In the genomic region with DNA sequence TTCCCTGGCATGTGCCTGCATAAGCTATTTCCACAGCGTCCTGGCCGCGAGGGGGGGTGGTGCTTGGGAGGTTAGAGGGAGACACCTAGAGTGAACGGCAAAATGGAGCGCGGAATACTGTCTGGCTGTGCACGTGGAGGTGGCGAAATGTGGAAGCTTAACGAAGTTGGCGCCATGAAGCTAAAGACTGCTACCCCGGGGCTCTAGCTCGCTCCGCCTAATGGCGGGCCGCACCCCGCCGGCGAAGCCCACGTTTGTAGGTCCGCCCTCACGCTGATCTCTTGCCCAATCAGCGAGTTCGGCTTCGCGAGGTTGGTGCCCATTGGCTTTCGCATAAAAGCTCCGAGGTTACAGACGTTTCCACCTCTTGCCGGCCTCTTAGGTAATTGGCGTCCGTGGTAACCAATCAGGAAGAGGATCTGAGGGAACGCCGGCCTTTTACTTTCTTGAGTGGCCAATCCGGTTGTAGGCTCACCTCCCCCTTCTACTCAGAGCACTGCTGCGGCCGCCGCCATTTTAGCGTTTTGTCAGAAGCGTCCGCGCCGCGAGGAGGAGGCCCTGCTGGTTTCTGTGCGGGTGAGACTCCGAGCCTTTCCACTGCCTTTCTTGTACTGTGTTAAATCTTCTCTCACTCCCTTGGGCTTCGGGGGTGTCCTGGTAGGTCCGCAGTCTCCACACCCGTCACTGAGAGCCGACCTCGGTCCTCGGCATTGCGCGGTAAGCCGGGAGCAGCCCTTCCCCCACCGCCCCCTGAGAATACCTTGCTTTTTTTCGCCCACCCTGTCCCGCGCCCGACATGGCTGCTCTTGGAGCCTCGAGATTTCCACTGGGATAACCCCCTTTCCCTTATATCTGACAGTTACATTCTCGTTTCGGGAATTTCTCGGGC, we compare ENCODE assay signal across 8 cellular contexts. TPM values are rescaled to one million over a fixed set of nuclear protein-coding genes. Genes with fewer than 3 reads are reported as not detected.
A peak's percentile ranks its signal among the peaks of the same experiment; 100 is the strongest.
DNase-seq lines count a peak whose midpoint lies in the region; ATAC-seq, FAIRE-seq and TF ChIP-seq lines count a peak whose summit lies in the region.

A gene with protein sequence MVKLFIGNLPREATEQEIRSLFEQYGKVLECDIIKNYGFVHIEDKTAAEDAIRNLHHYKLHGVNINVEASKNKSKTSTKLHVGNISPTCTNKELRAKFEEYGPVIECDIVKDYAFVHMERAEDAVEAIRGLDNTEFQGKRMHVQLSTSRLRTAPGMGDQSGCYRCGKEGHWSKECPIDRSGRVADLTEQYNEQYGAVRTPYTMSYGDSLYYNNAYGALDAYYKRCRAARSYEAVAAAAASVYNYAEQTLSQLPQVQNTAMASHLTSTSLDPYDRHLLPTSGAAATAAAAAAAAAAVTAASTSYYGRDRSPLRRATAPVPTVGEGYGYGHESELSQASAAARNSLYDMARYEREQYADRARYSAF (plus strand): TSS at position 527 of the 889 bp plus-strand sequence. CDS start 1,009 bp downstream, outside the sequence.

- peak; percentile 98 for DNase-seq in DMS 273 treated with DMSO at 0.1 percent for 48 hours (lab: John Stamatoyannopoulos, UW)
- peak; percentile 98 for DNase-seq in HuH-7.5 (ENCODE audit: low spot score)
- peak; percentile 100 for DNase-seq in OCI-LY7 (ENCODE audit: low spot score)
- peak; percentile 87 for DNase-seq in activated T-cell treated with anti-CD3 and anti-CD28 coated beads for 1 hour (ENCODE audit: low read depth)
- peak; percentile 100 for DNase-seq in endothelial cell of umbilical vein (ENCODE audit: low read depth, low spot score)
- peak; percentile 100 for DNase-seq in midbrain (lab: John Stamatoyannopoulos, UW)
- peak; percentile 88 to 91 for DNase-seq in stimulated activated CD8-positive, alpha-beta memory T cell treated with anti-CD3 and anti-CD28 coated beads, Interleukin-2, amount 100 ng/mL, for 1 hour (ENCODE audit: low read depth in 2 of 2)

- H3K36me3 ChIP-seq in OCI-LY7 (ENCODE audit: insufficient read depth, low read length) = peaks cover 93% of the 10 kb centered on the region
- peaks cover 9 to 25% of the 10 kb centered on the region in 2 experiments for H3K36me3 ChIP-seq in endothelial cell of umbilical vein (ENCODE audit: control insufficient read depth in 2 of 2, extremely low read depth in 1 of 2, insufficient read depth in 2 of 2, low read length in 2 of 2)

- H3K9ac ChIP-seq in endothelial cell of umbilical vein (replicated peaks; ENCODE audit: extremely low read depth, insufficient read depth, low read length) = peak within 1 kb of the TSS; percentile 95

- no peaks in the 10 kb centered on the region for H3K9me2 ChIP-seq in OCI-LY7 (ENCODE audit: insufficient read depth, low read length)

- H3K4me3 ChIP-seq in OCI-LY7 (ENCODE audit: low read depth, low read length, poor library complexity, severe bottlenecking) (peak within 1 kb of the TSS; percentile 95), endothelial cell of umbilical vein (replicated peaks in 1 of 3; ENCODE audit: insufficient read depth in 1 of 3, low read depth in 1 of 3, low read length in 3 of 3) (peak within 1 kb of the TSS; percentile 84 to 94 (median 89))

- peak within 1 kb of the TSS; percentile 71 for H3K27ac ChIP-seq in OCI-LY7 (ENCODE audit: low read depth, low read length, poor library complexity, severe bottlenecking)
- peak within 1 kb of the TSS; percentile 72 for H3K27ac ChIP-seq in endothelial cell of umbilical vein (ENCODE audit: insufficient read depth, low read depth, low read length)

- intact Hi-C loops in OCI-LY7 (cut with micrococcal nuclease; ENCODE audit: unreplicated experiment) = loop anchor here (1.0 to 5.0 kb wide), 3 partner anchors 22 to 61 kb away; a partner anchor contains a TSS
- intact Hi-C loops in endothelial cell of umbilical vein (cut with micrococcal nuclease) = loop anchor here (1.0 kb wide), 4 partner anchors 22 to 94 kb away; a partner anchor contains a TSS

- CTCF ChIA-PET in OCI-LY7 (lab: Charles Lee; ENCODE audit: unreplicated experiment) = interaction anchor here (0.5 to 1.1 kb wide), 4 partner anchors 9 to 89 kb away, joined by 3 to 7 read pairs (median 3); no protein-coding TSS in a partner anchor
- CTCF ChIA-PET in endothelial cell of umbilical vein (lab: Charles Lee) = interaction anchor here (0.6 to 3.4 kb wide), 19 partner anchors 9 to 220 kb away, joined by 3 to 32 read pairs (median 3); a partner anchor contains a TSS

- H3K79me2 ChIP-seq in OCI-LY7 (ENCODE audit: insufficient read depth, low read depth, low read length) (peaks cover 95% of the 10 kb centered on the region), endothelial cell of umbilical vein (ENCODE audit: control insufficient read depth, insufficient read depth, low read length) (peaks cover 87% of the 10 kb centered on the region)

- H3K9me3 ChIP-seq in OCI-LY7 (ENCODE audit: low read length) = no peaks in the 10 kb centered on the region
- no peaks in the 10 kb centered on the region for H3K9me3 ChIP-seq in endothelial cell of umbilical vein (replicated peaks; ENCODE audit: control insufficient read depth, insufficient read depth, low read length)

- ATAC-seq in GM21526 (IDR thresholded peaks at IDR 0.05; ENCODE audit: low FRiP score, unreplicated experiment) = peak; percentile 87

- peak; percentile 97 for TF ChIP-seq POLR2A in endothelial cell of umbilical vein (IDR thresholded peaks at IDR 0.05; ENCODE audit: low read depth, low read length)

- POLR2A ChIA-PET in OCI-LY7 (lab: Charles Lee) (interaction anchor here (0.6 to 2.8 kb wide), 14 partner anchors 8 to 1628 kb away, joined by 3 to 16 read pairs (median 5); a partner anchor contains a TSS), endothelial cell of umbilical vein (lab: Charles Lee) (interaction anchor here (0.6 to 1.9 kb wide), 13 partner anchors 10 to 1662 kb away, joined by 3 to 27 read pairs (median 4); a partner anchor contains a TSS)

- H2AFZ ChIP-seq in OCI-LY7 (ENCODE audit: low read length) (0 out of 2 replicates have a peak within 1 kb of the TSS, but pooled peaks have one; percentile 22), endothelial cell of umbilical vein (ENCODE audit: low read depth, low read length) (peak within 1 kb of the TSS; percentile 66)

- dilution Hi-C loops in endothelial cell of umbilical vein (cut with MboI; ENCODE audit: extremely low pct_ligation_motif_present, low sequenced_read_pairs) = no loop called here

- TF ChIP-seq CTCF in OCI-LY7 (conservative IDR thresholded peaks at IDR 0.05; ENCODE audit: low read length) (0 out of 2 replicates have a peak, but pooled peaks have one; percentile 29), endothelial cell of umbilical vein (IDR thresholded peaks at IDR 0.05; ENCODE audit: extremely low read depth in 1 of 2, insufficient read depth in 1 of 2, low read depth in 1 of 2, low read length in 2 of 2) (peak in 1 of 2 donors; percentile 21)

- H3K4me1 ChIP-seq in OCI-LY7 (ENCODE audit: insufficient read depth, low read length, poor library complexity, severe bottlenecking) = peaks cover 55% of the 10 kb centered on the region
- peaks cover 45% of the 10 kb centered on the region for H3K4me1 ChIP-seq in endothelial cell of umbilical vein (ENCODE audit: control insufficient read depth, extremely low read depth, insufficient read depth, low read length)

- no peaks in the 10 kb centered on the region for H3K9me1 ChIP-seq in endothelial cell of umbilical vein (replicated peaks; ENCODE audit: control insufficient read depth, extremely low read depth, insufficient read depth, low read length)

- H3K4me2 ChIP-seq in OCI-LY7 (ENCODE audit: low read length) = peak within 1 kb of the TSS; percentile 94
- peak within 1 kb of the TSS; percentile 90 for H3K4me2 ChIP-seq in endothelial cell of umbilical vein (ENCODE audit: insufficient read depth, low read length)

- H4K20me1 ChIP-seq in OCI-LY7 (ENCODE audit: insufficient read depth, low read length) (peaks cover 40% of the 10 kb centered on the region), endothelial cell of umbilical vein (replicated peaks; ENCODE audit: control insufficient read depth, extremely low read depth, insufficient read depth, low read length) (peaks cover 31% of the 10 kb centered on the region)

- H3K27me3 ChIP-seq in endothelial cell of umbilical vein (ENCODE audit: control insufficient read depth in 2 of 2, insufficient read depth in 2 of 2, low read length in 2 of 2) = no peaks in the 10 kb centered on the region

- BruUV-seq in OCI-LY7 (replicated peaks; lab: Mats Ljungman, UMichigan) (no TSS peak), endothelial cell of umbilical vein (replicated peaks; lab: Mats Ljungman, UMichigan) (TSS peak; percentile 56)

- FAIRE-seq in endothelial cell of umbilical vein (lab: Jason Lieb, UNC) = peak; percentile 96

TF ChIP-seq in endothelial cell of umbilical vein, 7 proteins besides CTCF, POLR2A, EP300 and RAD21:
- TF ChIP-seq FOS (IDR thresholded peaks at IDR 0.05; ENCODE audit: borderline replicate concordance, insufficient read depth, low read length) (no peak), MYC (IDR thresholded peaks at IDR 0.05; ENCODE audit: low read depth, low read length) (no peak), EZH2 (IDR thresholded peaks at IDR 0.05; ENCODE audit: borderline replicate concordance, low read depth, low read length, severe bottlenecking) (no peak), GATA2 (IDR thresholded peaks at IDR 0.05; ENCODE audit: insufficient read depth, insufficient read length, low read depth, low read length) (no peak), JUN (IDR thresholded peaks at IDR 0.05; ENCODE audit: borderline replicate concordance, insufficient read depth, insufficient read length, low read depth) (no peak), POLR2AphosphoS5 (IDR thresholded peaks at IDR 0.05; ENCODE audit: insufficient read depth, low read depth, low read length) (peak; percentile 96)
- TF ChIP-seq, protein P1, sequence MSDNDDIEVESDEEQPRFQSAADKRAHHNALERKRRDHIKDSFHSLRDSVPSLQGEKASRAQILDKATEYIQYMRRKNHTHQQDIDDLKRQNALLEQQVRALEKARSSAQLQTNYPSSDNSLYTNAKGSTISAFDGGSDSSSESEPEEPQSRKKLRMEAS (IDR thresholded peaks at IDR 0.05; ENCODE audit: insufficient read depth, insufficient read length) = peak; percentile 39

RNA-seq across cellular contexts. Expression of the gene that starts here (rescaled TPM):
- 66.0 and 93.9 TPM in 2 replicates for total RNA-seq in OCI-LY7 (2014; rRNA removed; shearing (Covaris generic))
- 139 and 140 TPM in 2 replicates for total RNA-seq in OCI-LY7 (2022)
- 148 and 153 TPM in 2 replicates for total RNA-seq in endothelial cell of umbilical vein
- 345 and 361 TPM in 2 replicates for polyA plus RNA-seq in endothelial cell of umbilical vein
- 228 and 270 TPM in 2 replicates for polyA plus RNA-seq in endothelial cell of umbilical vein (2011; cell fraction: cytosol; rRNA removed)
- 177 and 190 TPM in 2 replicates for polyA plus RNA-seq in endothelial cell of umbilical vein (2011; cell fraction: nucleus; rRNA removed)
- 179 and 201 TPM in 2 replicates for polyA plus RNA-seq in endothelial cell of umbilical vein (2012)
- polyA minus RNA-seq in endothelial cell of umbilical vein = 206 and 208 TPM in 2 replicates
- 60.0 TPM for polyA minus RNA-seq in endothelial cell of umbilical vein (2011; cell fraction: cytosol; rRNA and poly(A)+ RNA removed)
- polyA minus RNA-seq in endothelial cell of umbilical vein (2011; cell fraction: nucleus; rRNA and poly(A)+ RNA removed) = 128 and 161 TPM in 2 replicates

Comparison
In these comparisons a context has a peak if more than half of its experiments do, and no peak if none do; other contexts are left out.
1. Peak in every context shown above with its lines: DNase-seq, ATAC-seq, H3K4me3 ChIP-seq and H3K27ac ChIP-seq.